In the genomic region with DNA sequence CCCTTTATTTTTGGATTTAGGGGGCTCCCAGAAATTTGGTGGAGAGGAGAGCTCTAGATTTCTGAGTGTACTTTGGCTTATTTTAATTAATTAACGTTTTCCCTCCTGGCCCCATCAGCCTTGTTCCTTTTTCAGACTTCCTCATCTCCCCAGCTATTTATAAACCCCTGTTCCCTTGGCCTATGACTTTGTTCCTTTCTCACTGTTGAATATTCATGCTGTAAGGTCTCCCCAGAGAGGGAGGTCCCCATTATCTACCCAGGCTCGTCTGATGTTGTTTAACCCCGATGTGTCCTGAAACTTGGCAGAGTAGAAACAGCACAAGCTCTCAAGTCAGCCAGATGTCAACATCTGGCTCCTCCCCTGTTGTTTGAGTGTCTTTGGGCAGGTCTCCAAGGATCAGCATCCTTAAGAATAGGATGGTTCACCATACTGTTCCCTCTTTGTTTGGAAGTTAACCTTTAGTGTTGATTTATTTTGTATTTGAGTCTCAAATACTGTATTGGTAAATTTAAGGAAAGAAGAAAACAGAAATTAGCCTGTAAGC, we compare ENCODE assay signal across 1 cellular context.
TF ChIP-seq lines count a peak whose summit lies in the region.

No MANE protein-coding gene starts in this region.

TF ChIP-seq in HepG2, 621 proteins besides CTCF, POLR2A, EP300 and RAD21 (continued from another document):
- TF ChIP-seq, protein P1, sequence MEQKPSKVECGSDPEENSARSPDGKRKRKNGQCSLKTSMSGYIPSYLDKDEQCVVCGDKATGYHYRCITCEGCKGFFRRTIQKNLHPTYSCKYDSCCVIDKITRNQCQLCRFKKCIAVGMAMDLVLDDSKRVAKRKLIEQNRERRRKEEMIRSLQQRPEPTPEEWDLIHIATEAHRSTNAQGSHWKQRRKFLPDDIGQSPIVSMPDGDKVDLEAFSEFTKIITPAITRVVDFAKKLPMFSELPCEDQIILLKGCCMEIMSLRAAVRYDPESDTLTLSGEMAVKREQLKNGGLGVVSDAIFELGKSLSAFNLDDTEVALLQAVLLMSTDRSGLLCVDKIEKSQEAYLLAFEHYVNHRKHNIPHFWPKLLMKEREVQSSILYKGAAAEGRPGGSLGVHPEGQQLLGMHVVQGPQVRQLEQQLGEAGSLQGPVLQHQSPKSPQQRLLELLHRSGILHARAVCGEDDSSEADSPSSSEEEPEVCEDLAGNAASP (CRISPR knock-in tag; IDR thresholded peaks at IDR 0.05; ENCODE audit: borderline replicate concordance): no peak
- no peak for TF ChIP-seq ISX (CRISPR knock-in tag; conservative IDR thresholded peaks at IDR 0.05)
- TF ChIP-seq MBNL3 (CRISPR knock-in tag; conservative IDR thresholded peaks at IDR 0.05): no peak
